8 cellular contexts compared by ENCODE assay signal in the genomic region with DNA sequence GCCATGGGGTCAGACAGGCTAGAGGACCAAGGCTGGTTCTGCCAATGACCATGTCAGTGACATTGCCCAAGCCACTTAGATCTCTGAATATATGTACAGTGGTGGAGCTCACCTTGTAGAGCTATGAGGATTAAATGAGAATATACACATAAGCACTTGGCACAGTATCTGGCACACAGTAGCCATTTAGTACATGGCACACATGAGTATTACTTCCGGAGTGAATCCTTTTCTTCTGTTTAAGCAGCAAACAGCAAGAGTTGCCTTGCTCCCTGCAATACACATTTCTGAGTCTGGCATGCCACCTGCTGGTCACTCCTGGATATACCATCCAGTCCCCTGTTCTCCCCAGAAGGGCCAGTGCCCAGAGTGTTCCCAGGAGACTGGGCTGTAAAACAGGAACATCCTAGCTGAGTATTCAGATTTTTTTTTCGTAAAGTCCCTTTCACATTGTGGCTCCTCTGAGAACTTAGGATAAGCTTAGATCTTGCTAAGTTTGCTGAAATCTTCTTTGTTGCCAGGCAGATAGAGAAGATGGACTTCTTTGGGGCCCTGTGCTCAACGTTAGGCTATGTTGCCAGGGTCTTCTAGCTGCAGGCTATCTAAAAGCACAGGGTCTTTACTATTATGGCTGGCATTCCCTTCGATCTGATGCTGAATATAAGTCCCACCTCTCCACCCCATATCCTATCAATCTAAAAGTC.
A peak's percentile ranks its signal among the peaks of the same experiment; 100 is the strongest.
DNase-seq lines count a peak whose midpoint lies in the region; ATAC-seq and TF ChIP-seq lines count a peak whose summit lies in the region.

No MANE protein-coding gene starts in this region.

- peaks cover 30% of the 10 kb centered on the region for H3K27me3 Mint-ChIP-seq in activated T-cell treated with anti-CD3 and anti-CD28 coated beads, Interleukin-2, amount 50 U/mL, for 72 hours (ENCODE audit: low read depth)

- no peaks in the 10 kb centered on the region for H4K20me1 ChIP-seq in PC-3 (ENCODE audit: low read length)

- no peak overlapping the region for H2AK5ac ChIP-seq in neuronal stem cell (ENCODE audit: low read depth, low read length)

- no peak overlapping the region for H3K4me3 Mint-ChIP-seq in activated T-cell treated with anti-CD3 and anti-CD28 coated beads, Interleukin-2, amount 50 U/mL, for 72 hours

- CTCF ChIA-PET in PC-3 (lab: Charles Lee): no interaction called here

- no peak overlapping the region for H2BK5ac ChIP-seq in neuronal stem cell (ENCODE audit: low read length)

- H3K79me1 ChIP-seq in neuronal stem cell (ENCODE audit: low read depth, low read length): no peaks in the 10 kb centered on the region

- no TSS peak for BruUV-seq in PC-3 (replicated peaks; lab: Mats Ljungman, UMichigan)

- H4K8ac ChIP-seq in neuronal stem cell (ENCODE audit: low read depth, low read length): no peak overlapping the region

- H2AFZ ChIP-seq in PC-3 (ENCODE audit: low read length) (no peak overlapping the region), neuronal stem cell (ENCODE audit: low read length) (peak overlapping the region; percentile 57)

- no peak overlapping the region for H2BK120ac ChIP-seq in neuronal stem cell (ENCODE audit: low read depth, low read length)

- H3K27me3 ChIP-seq in PC-3 (ENCODE audit: low read length) (no peaks in the 10 kb centered on the region), neuronal stem cell (ENCODE audit: control insufficient read depth in 3 of 3, insufficient read depth in 3 of 3, low read depth in 1 of 3, low read length in 3 of 3) (no peaks in the 10 kb centered on the region), tibial nerve (peaks cover 0 to under 1% of the 10 kb centered on the region in 2 donors)

- H3K9me3 ChIP-seq in PC-3 (ENCODE audit: low read length) (no peaks in the 10 kb centered on the region), neuronal stem cell (replicated peaks in 1 of 2; ENCODE audit: control insufficient read depth in 2 of 2, insufficient read depth in 1 of 2, low read depth in 1 of 2, low read length in 2 of 2) (no peaks in the 10 kb centered on the region), tibial nerve (no peaks in the 10 kb centered on the region)

- no peak overlapping the region for H3K14ac ChIP-seq in neuronal stem cell (ENCODE audit: low read length)

- no peak overlapping the region for H3K4ac ChIP-seq in neuronal stem cell (ENCODE audit: low read length)

- H3K4me2 ChIP-seq in PC-3 (ENCODE audit: low read length) (no peak overlapping the region), neuronal stem cell (ENCODE audit: insufficient read depth, low read length, poor library complexity, severe bottlenecking) (no peak overlapping the region)

- WGBS in neuronal stem cell (ENCODE audit: extremely low coverage in 2 of 2, insufficient read length in 2 of 2, insufficient replicate concordance in 1 of 2), 2 donors: no CpG with 5 or more reads among the region's 4 CpGs
- 15 to 22% methylated on average over 4 of the region's 4 CpGs for WGBS in tibial nerve, 2 donors

- no peak for TF ChIP-seq POLR2A in tibial nerve (IDR thresholded peaks at IDR 0.05)

- TF ChIP-seq EP300 in Ishikawa (IDR thresholded peaks at IDR 0.05; ENCODE audit: borderline replicate concordance): no peak
- peak in 1 of 2 donors; percentile 9 for TF ChIP-seq EP300 in tibial nerve (IDR thresholded peaks at IDR 0.05)

- H3K9me3 Mint-ChIP-seq in activated T-cell treated with anti-CD3 and anti-CD28 coated beads, Interleukin-2, amount 50 U/mL, for 72 hours: no peaks in the 10 kb centered on the region

- no peak overlapping the region for H3K23ac ChIP-seq in neuronal stem cell (ENCODE audit: low read depth, low read length, poor library complexity)

- H3K4me3 ChIP-seq in PC-3 (ENCODE audit: low read length): no peak overlapping the region
- H3K4me3 ChIP-seq in fibroblast of the aortic adventitia (ENCODE audit: low read depth, low read length): no peak overlapping the region
- H3K4me3 ChIP-seq in neuronal stem cell (ENCODE audit: low read length in 2 of 2): no peak overlapping the region
- no peak overlapping the region for H3K4me3 ChIP-seq in tibial nerve

- no peak overlapping the region for H2BK12ac ChIP-seq in neuronal stem cell (ENCODE audit: low read length)

- peaks cover 4% of the 10 kb centered on the region for H3K4me1 Mint-ChIP-seq in activated T-cell treated with anti-CD3 and anti-CD28 coated beads, Interleukin-2, amount 50 U/mL, for 72 hours (ENCODE audit: low read depth)

- H2BK15ac ChIP-seq in neuronal stem cell (ENCODE audit: low read length): no peak overlapping the region

- H3K9ac ChIP-seq in PC-3 (ENCODE audit: low read length): no peak overlapping the region
- H3K9ac ChIP-seq in neuronal stem cell (ENCODE audit: low read depth, low read length, poor library complexity): no peak overlapping the region

- no peak overlapping the region for H4K91ac ChIP-seq in neuronal stem cell (ENCODE audit: low read depth, low read length, poor library complexity)

- ATAC-seq in GM21723 (IDR thresholded peaks at IDR 0.05; ENCODE audit: unreplicated experiment) (peak; percentile 99), PC-3 (peak; percentile 96)
- peak; percentile 93 to 97 for ATAC-seq in activated T-cell treated with anti-CD3 and anti-CD28 coated beads, Interleukin-2, amount 50 U/mL, for 72 hours (replicated peaks in 1 of 2)

- H3K4me1 ChIP-seq in PC-3 (ENCODE audit: insufficient read depth, low read length) (no peaks in the 10 kb centered on the region), neuronal stem cell (ENCODE audit: control insufficient read depth in 2 of 2, insufficient read depth in 1 of 2, low read depth in 1 of 2, low read length in 2 of 2) (peaks cover 6 to 11% of the 10 kb centered on the region in 2 donors), tibial nerve (peaks cover 0 to 10% (median 0%) of the 10 kb centered on the region in 4 donors)

- TF ChIP-seq RAD21 in Ishikawa (IDR thresholded peaks at IDR 0.05; ENCODE audit: low read depth): peak; percentile 96

- H3K27ac ChIP-seq in PC-3 (ENCODE audit: low read length) (no peak overlapping the region), neuronal stem cell (replicated peaks; ENCODE audit: low read length) (no peak overlapping the region), tibial nerve (no peak overlapping the region)

- TF ChIP-seq CTCF in PC-3 (conservative IDR thresholded peaks at IDR 0.05; ENCODE audit: low read depth, low read length) (peak; percentile 72), fibroblast of the aortic adventitia (IDR thresholded peaks at IDR 0.05; ENCODE audit: insufficient read depth, low read length) (peak; percentile 81), tibial nerve (IDR thresholded peaks at IDR 0.05) (peak; percentile 72 to 89 (median 83))

- intact Hi-C loops in PC-3 (cut with micrococcal nuclease): loop anchor here (2.0 to 10.0 kb wide), 2 partner anchors 80 to 454 kb away; no protein-coding TSS in a partner anchor

- H3K79me2 ChIP-seq in PC-3 (ENCODE audit: low read length): no peaks in the 10 kb centered on the region

- H3K36me3 Mint-ChIP-seq in activated T-cell treated with anti-CD3 and anti-CD28 coated beads, Interleukin-2, amount 50 U/mL, for 72 hours (ENCODE audit: insufficient read depth in 2 of 2): no peaks in the 10 kb centered on the region

- no peak overlapping the region for H3K27ac Mint-ChIP-seq in activated T-cell treated with anti-CD3 and anti-CD28 coated beads, Interleukin-2, amount 50 U/mL, for 72 hours

- H3K18ac ChIP-seq in neuronal stem cell (ENCODE audit: low read length): no peak overlapping the region

- peak; percentile 75 for DNase-seq in ELF-1 (ENCODE audit: low read depth, low spot score)
- DNase-seq in PC-3: peak; percentile 73
- DNase-seq in activated T-cell treated with anti-CD3 and anti-CD28 coated beads, Interleukin-2, amount 50 U/mL, for 72 hours: peak; percentile 76
- DNase-seq in fibroblast of the aortic adventitia (ENCODE audit: low read depth): peak; percentile 87
- DNase-seq in neuronal stem cell (ENCODE audit: low spot score): peak; percentile 78
- DNase-seq in tibial nerve (ENCODE audit: low spot score in 2 of 2): peak; percentile 67 to 86

- POLR2A ChIA-PET in PC-3 (lab: Charles Lee; ENCODE audit: unreplicated experiment): no interaction called here

- no peaks in the 10 kb centered on the region for H3K36me3 ChIP-seq in PC-3 (ENCODE audit: low read depth, low read length)
- no peaks in the 10 kb centered on the region for H3K36me3 ChIP-seq in neuronal stem cell (replicated peaks in 1 of 2; ENCODE audit: control insufficient read depth in 2 of 2, insufficient read depth in 2 of 2, low read length in 2 of 2)
- no peaks in the 10 kb centered on the region for H3K36me3 ChIP-seq in tibial nerve

- H3F3A ChIP-seq in PC-3 (ENCODE audit: low read length, unreplicated experiment): no peaks in the 10 kb centered on the region

- H3K9me2 ChIP-seq in PC-3 (replicated peaks; ENCODE audit: low read length): no peaks in the 10 kb centered on the region

TF ChIP-seq in Ishikawa, 13 proteins besides CTCF, POLR2A, EP300 and RAD21 (continues in another document):
- TF ChIP-seq CREB1 (IDR thresholded peaks at IDR 0.05; ENCODE audit: low read depth) (no peak), EGR1 (IDR thresholded peaks at IDR 0.05) (no peak), CEBPB (IDR thresholded peaks at IDR 0.05) (no peak), FOXM1 (IDR thresholded peaks at IDR 0.05; ENCODE audit: borderline replicate concordance, low read depth) (no peak), TCF12 (IDR thresholded peaks at IDR 0.05; ENCODE audit: low read depth) (no peak), YY1 (IDR thresholded peaks at IDR 0.05; ENCODE audit: low read depth) (no peak)
- TF ChIP-seq, protein P1, sequence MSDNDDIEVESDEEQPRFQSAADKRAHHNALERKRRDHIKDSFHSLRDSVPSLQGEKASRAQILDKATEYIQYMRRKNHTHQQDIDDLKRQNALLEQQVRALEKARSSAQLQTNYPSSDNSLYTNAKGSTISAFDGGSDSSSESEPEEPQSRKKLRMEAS (IDR thresholded peaks at IDR 0.05): no peak
